Comparison of ENCODE assay signal across 19 cellular contexts in the genomic region with DNA sequence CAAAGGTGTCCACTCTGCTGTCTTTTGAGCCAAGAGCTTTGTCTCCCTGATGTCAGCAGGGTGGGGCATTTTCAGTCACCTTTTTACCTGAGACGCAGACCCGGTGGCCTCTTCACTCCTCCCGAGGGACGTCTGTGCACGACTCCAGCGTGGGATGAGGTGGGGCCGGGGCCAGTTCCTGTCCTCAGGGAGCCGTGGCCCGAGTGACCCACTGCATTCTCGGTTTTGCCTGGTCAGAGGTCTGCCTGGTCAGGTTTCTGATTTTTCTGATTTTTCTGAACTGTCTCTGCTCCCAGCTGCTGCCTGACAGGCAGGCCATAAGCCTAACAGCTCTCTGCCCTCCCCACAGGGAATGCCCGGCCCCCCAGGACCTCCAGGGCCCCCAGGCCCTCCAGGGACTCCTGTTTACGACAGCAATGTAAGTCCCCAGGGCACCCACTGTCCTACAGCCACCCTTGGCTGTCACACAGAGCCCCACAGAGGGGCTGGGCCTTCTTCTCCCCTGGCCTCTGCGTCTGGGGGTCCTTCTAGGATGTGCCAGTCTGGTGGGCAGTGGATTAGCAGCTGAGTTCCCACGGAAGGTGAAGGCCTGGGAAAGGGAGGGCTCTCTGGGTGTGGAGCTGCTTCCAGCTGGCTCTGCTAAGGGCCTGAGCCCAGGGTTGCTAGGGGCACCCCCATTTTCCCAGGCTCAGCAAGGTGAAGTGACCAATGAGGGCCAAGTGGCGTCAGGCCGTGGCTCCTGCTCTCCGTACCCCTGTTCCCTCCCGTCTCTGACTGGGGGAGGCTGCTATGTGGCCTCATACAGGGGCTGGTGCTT.
"Had no signal": no experiment of that assay in that cellular context is flagged by ENCODE, and none has a peak within 500 bp of the region (broad histone marks: within the 10 kb centered on the region; RNA-seq: fewer than 3 reads in every experiment).

No MANE protein-coding gene starts in this region.

- H3K4me3 ChIP-seq: dorsolateral prefrontal cortex, gastroesophageal sphincter, hepatocyte, smooth muscle cell, testis, upper lobe of left lung had no signal

- H3K27ac ChIP-seq: dorsolateral prefrontal cortex, gastroesophageal sphincter, hepatocyte, parathyroid adenoma, testis, upper lobe of left lung had no signal

- ATAC-seq: activated CD4-positive, alpha-beta T cell treated with anti-CD3 and anti-CD28 coated beads for 36 hours; activated CD8-positive, alpha-beta memory T cell treated with anti-CD3 and anti-CD28 coated beads, Interleukin-2, amount 10 ng/mL, durations not matched to agents 7 days and 5 days; gastroesophageal sphincter; stimulated activated naive CD8-positive, alpha-beta T cell treated with anti-CD3 and anti-CD28 coated beads, Interleukin-15, amount 100 ng/mL, for 72 hours had no signal

- H3K27ac Mint-ChIP-seq: activated CD4-positive, alpha-beta memory T cell treated with anti-CD3 and anti-CD28 coated beads for 36 hours; activated CD4-positive, alpha-beta T cell treated with anti-CD3 and anti-CD28 coated beads for 36 hours; activated CD8-positive, alpha-beta memory T cell treated with anti-CD3 and anti-CD28 coated beads, Interleukin-2, amount 10 ng/mL, durations not matched to agents 7 days and 5 days; activated naive CD4-positive, alpha-beta T cell treated with anti-CD3 and anti-CD28 coated beads, Interleukin-2, amount 10 ng/mL, durations not matched to agents 7 days and 5 days; activated T-helper 2 cell treated with anti-CD3 and anti-CD28 coated beads, Interferon-gamma antibody, Interleukin-2, Interleukin-4, amounts not matched to agents 10 μg/mL and 5 μg/mL and 100 μg/mL, durations not matched to agents 14 hours and 24 hours and 36 hours; stimulated activated naive CD8-positive, alpha-beta T cell treated with anti-CD3 and anti-CD28 coated beads, Interleukin-15, amount 100 ng/mL, for 72 hours had no signal

- H3K4me3 Mint-ChIP-seq: activated CD4-positive, alpha-beta memory T cell treated with anti-CD3 and anti-CD28 coated beads for 36 hours; activated CD4-positive, alpha-beta T cell treated with anti-CD3 and anti-CD28 coated beads for 36 hours; activated CD8-positive, alpha-beta memory T cell treated with anti-CD3 and anti-CD28 coated beads, Interleukin-2, amount 10 ng/mL, durations not matched to agents 7 days and 5 days; activated naive CD4-positive, alpha-beta T cell treated with anti-CD3 and anti-CD28 coated beads, Interleukin-2, amount 10 ng/mL, durations not matched to agents 7 days and 5 days; neural crest cell; stimulated activated naive CD8-positive, alpha-beta T cell treated with anti-CD3 and anti-CD28 coated beads, Interleukin-15, amount 100 ng/mL, for 72 hours had no signal

- H3K4me1 ChIP-seq: gastroesophageal sphincter, parathyroid adenoma, upper lobe of left lung had no signal

- H3K9me3 Mint-ChIP-seq: activated CD4-positive, alpha-beta memory T cell treated with anti-CD3 and anti-CD28 coated beads for 36 hours had no signal

- H3K9ac ChIP-seq: parathyroid adenoma had no signal

- H3K9me3 ChIP-seq: gastroesophageal sphincter, testis, upper lobe of left lung had no signal

- H3K4me1 Mint-ChIP-seq: activated CD4-positive, alpha-beta T cell treated with anti-CD3 and anti-CD28 coated beads for 36 hours; activated CD8-positive, alpha-beta memory T cell treated with anti-CD3 and anti-CD28 coated beads, Interleukin-2, amount 10 ng/mL, durations not matched to agents 7 days and 5 days; activated naive CD4-positive, alpha-beta T cell treated with anti-CD3 and anti-CD28 coated beads, Interleukin-2, amount 10 ng/mL, durations not matched to agents 7 days and 5 days had no signal

- H3K36me3 Mint-ChIP-seq: activated CD4-positive, alpha-beta memory T cell treated with anti-CD3 and anti-CD28 coated beads for 36 hours; activated CD8-positive, alpha-beta memory T cell treated with anti-CD3 and anti-CD28 coated beads, Interleukin-2, amount 10 ng/mL, durations not matched to agents 7 days and 5 days; activated naive CD4-positive, alpha-beta T cell treated with anti-CD3 and anti-CD28 coated beads, Interleukin-2, amount 10 ng/mL, durations not matched to agents 7 days and 5 days had no signal

- FAIRE-seq: astrocyte, keratinocyte had no signal

- DNase-seq: activated CD4-positive, alpha-beta memory T cell treated with anti-CD3 and anti-CD28 coated beads for 36 hours; activated CD4-positive, alpha-beta T cell treated with anti-CD3 and anti-CD28 coated beads for 36 hours; activated CD8-positive, alpha-beta memory T cell treated with anti-CD3 and anti-CD28 coated beads, Interleukin-2, amount 10 ng/mL, durations not matched to agents 7 days and 5 days; activated naive CD4-positive, alpha-beta T cell treated with anti-CD3 and anti-CD28 coated beads, Interleukin-2, amount 10 ng/mL, durations not matched to agents 7 days and 5 days; activated T-cell treated with anti-CD3 and anti-CD28 coated beads, Interleukin-2, amount 50 U/mL, for 1 hour; erythroblast; retina; stimulated activated naive CD8-positive, alpha-beta T cell treated with anti-CD3 and anti-CD28 coated beads, Interleukin-15, amount 100 ng/mL, for 72 hours had no signal

- H3K27me3 Mint-ChIP-seq: activated CD4-positive, alpha-beta memory T cell treated with anti-CD3 and anti-CD28 coated beads for 36 hours; activated CD4-positive, alpha-beta T cell treated with anti-CD3 and anti-CD28 coated beads for 36 hours; activated CD8-positive, alpha-beta memory T cell treated with anti-CD3 and anti-CD28 coated beads, Interleukin-2, amount 10 ng/mL, durations not matched to agents 7 days and 5 days; activated naive CD4-positive, alpha-beta T cell treated with anti-CD3 and anti-CD28 coated beads, Interleukin-2, amount 10 ng/mL, durations not matched to agents 7 days and 5 days; stimulated activated naive CD8-positive, alpha-beta T cell treated with anti-CD3 and anti-CD28 coated beads, Interleukin-15, amount 100 ng/mL, for 72 hours had no signal

- H3K27me3 ChIP-seq: dorsolateral prefrontal cortex, gastroesophageal sphincter, hepatocyte, testis, upper lobe of left lung had no signal
